10 cellular contexts compared by ENCODE assay signal in the genomic region with DNA sequence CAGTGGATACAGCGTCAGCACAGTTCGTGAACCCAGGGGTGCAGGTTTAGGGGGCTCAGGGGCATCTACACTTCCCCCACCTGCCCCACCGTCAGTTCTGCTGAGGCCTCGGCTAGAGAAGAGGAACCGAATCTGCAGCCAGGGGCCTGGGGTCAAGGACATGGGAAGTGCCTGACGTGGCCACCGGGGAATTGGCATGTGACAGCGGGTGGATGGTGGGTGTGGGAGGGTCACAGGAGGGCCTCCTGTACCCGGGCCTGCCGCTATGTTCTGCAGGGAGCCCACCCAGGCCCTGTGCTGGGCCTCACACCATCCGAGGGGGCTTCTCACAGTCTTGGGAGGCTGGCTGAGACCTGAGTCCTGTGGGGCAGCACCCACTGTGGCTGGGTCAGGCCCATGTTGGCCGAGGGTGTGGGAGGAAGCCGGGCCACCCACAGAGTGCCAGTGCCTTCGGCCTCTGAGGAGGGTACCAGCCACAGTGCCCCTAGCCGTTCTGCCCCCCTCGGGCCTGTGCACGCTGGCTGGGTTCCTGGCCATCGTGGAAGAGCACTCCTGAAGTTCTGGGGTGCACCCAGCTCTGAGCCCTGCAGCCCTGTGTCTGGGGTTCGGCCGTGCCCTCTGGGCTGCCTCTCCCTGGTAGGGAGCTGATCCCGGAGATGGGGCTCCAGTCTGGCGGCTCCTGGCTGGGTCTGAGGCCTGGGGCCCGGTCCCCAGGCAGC. TPM values are rescaled to one million over a fixed set of nuclear protein-coding genes. Genes with fewer than 3 reads are reported as not detected.
DNase-seq lines count a peak whose midpoint lies in the region; ATAC-seq and TF ChIP-seq lines count a peak whose summit lies in the region.
"Had no signal": no experiment of that assay in that cellular context is flagged by ENCODE, and none has a peak within 500 bp of the region (broad histone marks: within the 10 kb centered on the region; RNA-seq: fewer than 3 reads in every experiment).

No MANE protein-coding gene starts in this region.

- H3K27me3 ChIP-seq in Panc1 (ENCODE audit: control insufficient read depth, insufficient read depth, low read length) (no peaks in the 10 kb centered on the region), skeletal muscle tissue (ENCODE audit: control insufficient read depth in 3 of 3, insufficient read depth in 3 of 3, low read length in 3 of 3) (no peaks in the 10 kb centered on the region)
- H3K27me3 ChIP-seq in CD4-positive, alpha-beta memory T cell (ENCODE audit: insufficient read depth, low read length): no peaks in the 10 kb centered on the region

- BruUV-seq in Panc1 (replicated peaks; lab: Mats Ljungman, UMichigan): no TSS peak

- no peaks in the 10 kb centered on the region for H3K27me3 Mint-ChIP-seq in CD4-positive, alpha-beta memory T cell

- 0 out of 4 replicates have a peak overlapping the region, but pooled peaks of 1 of the 2 experiments have one; percentile 12 for H3K4me3 ChIP-seq in Panc1 (ENCODE audit: low read depth in 2 of 2, low read length in 2 of 2)
- H3K4me3 ChIP-seq in skeletal muscle tissue (ENCODE audit: low read length in 3 of 3): peak overlapping the region in 2 of 3 donors; percentile 14 to 41
- H3K4me3 ChIP-seq in CD4-positive, alpha-beta memory T cell (ENCODE audit: low read length in 2 of 2): no peak overlapping the region

- POLR2A ChIA-PET in Panc1 (lab: Charles Lee): interaction anchor here (0.5 kb wide), 1 partner anchor 235 kb away, joined by 4 read pairs; no protein-coding TSS in a partner anchor
- POLR2A ChIA-PET in CD4-positive, alpha-beta memory T cell (lab: Charles Lee; ENCODE audit: partially characterized antibody): no interaction called here

- no peak overlapping the region for H3K27ac Mint-ChIP-seq in CD4-positive, alpha-beta memory T cell

- H3K9me3 ChIP-seq in Panc1 (ENCODE audit: control insufficient read depth, insufficient read depth, low read depth, low read length) (no peaks in the 10 kb centered on the region), skeletal muscle tissue (ENCODE audit: control insufficient read depth in 3 of 3, low read length in 3 of 3) (no peaks in the 10 kb centered on the region)
- no peaks in the 10 kb centered on the region for H3K9me3 ChIP-seq in CD4-positive, alpha-beta memory T cell (ENCODE audit: control insufficient read depth in 1 of 2, low read length in 2 of 2)

- H3K27ac ChIP-seq in Panc1 (ENCODE audit: low read length) (peak overlapping the region; percentile 96), skeletal muscle tissue (ENCODE audit: low read depth, low read length) (peak overlapping the region; percentile 64)
- H3K27ac ChIP-seq in CD4-positive, alpha-beta memory T cell (ENCODE audit: low read depth, low read length): no peak overlapping the region

- peaks cover 0 to 1% of the 10 kb centered on the region in 2 donors for H3K36me3 Mint-ChIP-seq in CD4-positive, alpha-beta memory T cell

- CTCF ChIA-PET in Panc1 (lab: Charles Lee): interaction anchor here (0.6 kb wide), 1 partner anchor 52 kb away, joined by 3 read pairs; no protein-coding TSS in a partner anchor
- CTCF ChIA-PET in CD4-positive, alpha-beta memory T cell (lab: Charles Lee; ENCODE audit: partially characterized antibody): no interaction called here

- no peak for TF ChIP-seq CTCF in Panc1 (IDR thresholded peaks at IDR 0.05)

- DNase-seq in Panc1 (ENCODE audit: low read depth, low spot score): no peak
- peak; percentile 69 for DNase-seq in left cardiac atrium
- no peak for DNase-seq in H4 (ENCODE audit: low spot score)
- DNase-seq in CD4-positive, alpha-beta memory T cell: no peak

- intact Hi-C loops in Panc1 (cut with micrococcal nuclease; ENCODE audit: unreplicated experiment) (no loop called here), left cardiac atrium (cut with DNase I) (no loop called here)
- intact Hi-C loops in CD4-positive, alpha-beta memory T cell (cut with micrococcal nuclease): no loop called here

- H3K9ac ChIP-seq in skeletal muscle tissue (ENCODE audit: low read depth in 1 of 3, low read length in 3 of 3): peak overlapping the region in 2 of 3 donors; percentile 62 to 79

- H3K36me3 ChIP-seq in Panc1 (ENCODE audit: control insufficient read depth, insufficient read depth, low read length) (no peaks in the 10 kb centered on the region; the same call in 1 of the 2 replicates), skeletal muscle tissue (ENCODE audit: control insufficient read depth in 3 of 3, insufficient read depth in 3 of 3, low read length in 3 of 3) (no peaks in the 10 kb centered on the region)
- H3K36me3 ChIP-seq in CD4-positive, alpha-beta memory T cell (ENCODE audit: insufficient read depth, low read length): no peaks in the 10 kb centered on the region

- peak; percentile 30 for ATAC-seq in GM19395 (IDR thresholded peaks at IDR 0.05; ENCODE audit: unreplicated experiment)
- peak; percentile 10; the same call in 1 of the 2 replicates for ATAC-seq in Panc1
- ATAC-seq in left cardiac atrium: peak; percentile 0 to 1
- ATAC-seq in GM21367 (IDR thresholded peaks at IDR 0.05; ENCODE audit: unreplicated experiment): no peak
- ATAC-seq in HG03097 (IDR thresholded peaks at IDR 0.05; ENCODE audit: low FRiP score, unreplicated experiment): no peak

- H3K4me1 Mint-ChIP-seq in CD4-positive, alpha-beta memory T cell: peaks cover 0 to 13% (median 9%) of the 10 kb centered on the region in 4 donors

- H3K4me1 ChIP-seq in Panc1 (ENCODE audit: control insufficient read depth, insufficient read depth, low read length) (peaks cover 89% of the 10 kb centered on the region), skeletal muscle tissue (ENCODE audit: control insufficient read depth in 3 of 3, insufficient read depth in 3 of 3, low read length in 3 of 3) (peaks cover 67 to 90% (median 74%) of the 10 kb centered on the region in 3 donors)
- peaks cover 15% of the 10 kb centered on the region for H3K4me1 ChIP-seq in CD4-positive, alpha-beta memory T cell (ENCODE audit: insufficient read depth, low read length)

- no peaks in the 10 kb centered on the region for H3K9me3 Mint-ChIP-seq in CD4-positive, alpha-beta memory T cell

- in situ Hi-C loops in Panc1 (cut with HindIII; ENCODE audit: low pct_unique_long_range_greater_than_20kb, low sequenced_read_pairs): no loop called here

- no peak overlapping the region for H3K4me3 Mint-ChIP-seq in CD4-positive, alpha-beta memory T cell

RNA-seq across cellular contexts. Expression of a gene that starts 5.9 kb away (rescaled TPM):
- total RNA-seq in Panc1 (2021; ENCODE audit: unreplicated experiment): 278 TPM
- 421 TPM for polyA plus RNA-seq in Panc1 (2012; ENCODE audit: insufficient read length)
- total RNA-seq in left cardiac atrium: 10 to 100 TPM; 30.3 to 38.7 TPM
- total RNA-seq in skeletal muscle tissue: 18.8 TPM
- total RNA-seq in H4 (2014; rRNA removed; shearing (Covaris generic)): 25.2 and 25.3 TPM in 2 replicates
- total RNA-seq in CD4-positive, alpha-beta memory T cell: 10 to 100 TPM; 10.3 to 12.0 TPM
- polyA plus RNA-seq in CD4-positive, alpha-beta memory T cell: 1 to 10 TPM in 1 of 2 donors, under 1 TPM in 1; 0.14 to 1.3 TPM

RNA-seq across cellular contexts. Expression of a gene that starts 50.3 kb away (rescaled TPM):
- total RNA-seq in Panc1 (2021; ENCODE audit: unreplicated experiment): 0.57 TPM
- 0.91 TPM for polyA plus RNA-seq in Panc1 (2012; ENCODE audit: insufficient read length)
- total RNA-seq in left cardiac atrium: under 1 TPM; 0.27 to 0.34 TPM
- under 0.01 TPM for total RNA-seq in skeletal muscle tissue
- total RNA-seq in H4 (2014; rRNA removed; shearing (Covaris generic)): not detected in 2 replicates
- total RNA-seq in CD4-positive, alpha-beta memory T cell: 1 to 10 TPM; 1.6 to 2.0 TPM
- under 1 TPM in 1 of 2 donors, not detected in 1; 0.15 TPM for polyA plus RNA-seq in CD4-positive, alpha-beta memory T cell
- total RNA-seq: endothelial cell of umbilical vein had no signal
- polyA plus RNA-seq: endothelial cell of umbilical vein, neural cell had no signal

Comparison
In these comparisons a context has a peak if more than half of its experiments do, and no peak if none do; other contexts are left out.
1. ATAC-seq: peak in GM19395 (single experiment), Panc1 (single experiment) and left cardiac atrium (2 of 2); none in GM21367 (single experiment) and HG03097 (single experiment).
2. H3K4me3 ChIP-seq: peak in skeletal muscle tissue (2 of 3); none in CD4-positive, alpha-beta memory T cell (0 of 2).